27 cellular contexts compared by ENCODE assay signal in the genomic region with DNA sequence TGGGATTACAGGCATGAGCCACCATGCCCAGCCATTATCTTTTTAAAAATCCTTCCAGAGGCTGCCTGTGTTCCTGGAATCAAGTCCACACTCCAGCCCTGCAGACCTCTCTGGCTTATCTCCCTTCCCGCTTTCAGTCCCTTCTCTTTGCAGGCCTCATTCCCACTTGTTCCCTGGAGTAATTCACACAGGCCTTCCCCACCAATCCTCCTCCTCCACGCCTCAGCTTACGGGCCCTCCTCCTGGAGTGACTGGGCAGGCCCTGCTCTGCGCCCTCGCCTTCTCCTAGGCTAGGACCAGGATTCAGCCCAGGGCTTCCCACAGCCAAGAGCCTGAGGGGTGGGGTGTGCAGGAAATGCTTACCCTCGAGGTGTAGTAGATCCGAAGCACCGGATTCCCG. TPM values are rescaled to one million over a fixed set of nuclear protein-coding genes. Genes with fewer than 3 reads are reported as not detected.
A peak's percentile ranks its signal among the peaks of the same experiment; 100 is the strongest.
DNase-seq lines count a peak whose midpoint lies in the region; ATAC-seq and TF ChIP-seq lines count a peak whose summit lies in the region.
"Had no signal": no experiment of that assay in that cellular context is flagged by ENCODE, and none has a peak within 500 bp of the region (broad histone marks: within the 10 kb centered on the region; RNA-seq: fewer than 3 reads in every experiment).

No MANE protein-coding gene starts in this region.

- no peak overlapping the region for H3K27ac ChIP-seq in CD4-positive, CD25-positive, alpha-beta regulatory T cell (ENCODE audit: insufficient read depth, low read length, poor library complexity, severe bottlenecking)
- H3K27ac ChIP-seq: ascending aorta had no signal

- H3K27ac Mint-ChIP-seq in CD4-positive, CD25-positive, alpha-beta regulatory T cell: peak overlapping the region in 2 of 3 donors; percentile 48 to 65
- peak overlapping the region; percentile 29 for H3K27ac Mint-ChIP-seq in activated T-helper 17 cell treated with anti-CD3 and anti-CD28 coated beads, Interleukin-2, amount 50 U/mL, for 72 hours
- H3K27ac Mint-ChIP-seq in mesothelial cell of epicardium: no peak overlapping the region
- H3K27ac Mint-ChIP-seq in activated T-helper 2 cell treated with anti-CD3 and anti-CD28 coated beads, Interferon-gamma antibody, Interleukin-2, Interleukin-4, amounts not matched to agents 10 μg/mL and 5 μg/mL and 100 μg/mL, durations not matched to agents 14 hours and 24 hours and 36 hours: no peak overlapping the region
- H3K27ac Mint-ChIP-seq: activated CD4-positive, alpha-beta T cell treated with anti-CD3 and anti-CD28 coated beads for 36 hours; activated naive CD4-positive, alpha-beta T cell treated with anti-CD3 and anti-CD28 coated beads for 36 hours; dendritic cell treated with granulocyte-macrophage colony-stimulating factor and Interleukin-4, amounts not matched to agents 40 ng/mL and 50 ng/mL, for 4 days; endodermal cell; GM23338; HFFc6; progenitor cell of endocrine pancreas; stimulated activated naive B cell treated with anti-CD40 and anti-IgM and Interleukin-4, amounts not matched to agents 10 μg/mL and 1 μg/mL and 100 μg/mL, for 72 hours had no signal

- intact Hi-C loops in activated T-helper 2 cell treated with anti-CD3 and anti-CD28 coated beads, Interferon-gamma antibody, Interleukin-2, Interleukin-4, amounts not matched to agents 10 μg/mL and 5 μg/mL and 100 μg/mL, durations not matched to agents 14 hours and 24 hours and 36 hours (cut with micrococcal nuclease): loop anchor here (10.0 kb wide), 1 partner anchor 135 kb away; a partner anchor contains a TSS

- H3K4me3 ChIP-seq in BE2C (ENCODE audit: low read depth, low read length): no peak overlapping the region
- H3K4me3 ChIP-seq in CD4-positive, CD25-positive, alpha-beta regulatory T cell (ENCODE audit: low read depth, low read length): no peak overlapping the region
- H3K4me3 ChIP-seq: ascending aorta, GM23338, uterus had no signal

- peaks cover 22% of the 10 kb centered on the region for H3K36me3 ChIP-seq in BE2C
- H3K36me3 ChIP-seq in CD4-positive, CD25-positive, alpha-beta regulatory T cell (ENCODE audit: control insufficient read depth, insufficient read depth, low read length): peaks cover 25% of the 10 kb centered on the region
- H3K36me3 ChIP-seq: uterus had no signal

- H3K4me3 Mint-ChIP-seq in CD4-positive, CD25-positive, alpha-beta regulatory T cell: peak overlapping the region in 3 of 4 donors; percentile 86 to 98 (median 96)
- H3K4me3 Mint-ChIP-seq in activated T-helper 17 cell treated with anti-CD3 and anti-CD28 coated beads, Interleukin-2, amount 50 U/mL, for 72 hours: peak overlapping the region; percentile 97
- peak overlapping the region; percentile 94 for H3K4me3 Mint-ChIP-seq in mesothelial cell of epicardium
- no peak overlapping the region for H3K4me3 Mint-ChIP-seq in activated T-helper 2 cell treated with anti-CD3 and anti-CD28 coated beads, Interferon-gamma antibody, Interleukin-2, Interleukin-4, amounts not matched to agents 10 μg/mL and 5 μg/mL and 100 μg/mL, durations not matched to agents 14 hours and 24 hours and 36 hours (ENCODE audit: low read depth)
- H3K4me3 Mint-ChIP-seq: dendritic cell treated with granulocyte-macrophage colony-stimulating factor and Interleukin-4, amounts not matched to agents 40 ng/mL and 50 ng/mL, for 4 days had no signal

- peaks cover 5 to 39% (median 16%) of the 10 kb centered on the region in 4 donors for H3K4me1 Mint-ChIP-seq in CD4-positive, CD25-positive, alpha-beta regulatory T cell
- peaks cover 6% of the 10 kb centered on the region for H3K4me1 Mint-ChIP-seq in activated T-helper 17 cell treated with anti-CD3 and anti-CD28 coated beads, Interleukin-2, amount 50 U/mL, for 72 hours
- H3K4me1 Mint-ChIP-seq in mesothelial cell of epicardium: peaks cover 9% of the 10 kb centered on the region
- peaks cover 16% of the 10 kb centered on the region for H3K4me1 Mint-ChIP-seq in activated T-helper 2 cell treated with anti-CD3 and anti-CD28 coated beads, Interferon-gamma antibody, Interleukin-2, Interleukin-4, amounts not matched to agents 10 μg/mL and 5 μg/mL and 100 μg/mL, durations not matched to agents 14 hours and 24 hours and 36 hours (ENCODE audit: low read depth)

- ATAC-seq in CD4-positive, CD25-positive, alpha-beta regulatory T cell (ENCODE audit: low read depth in 2 of 2): no peak
- ATAC-seq in activated T-helper 17 cell treated with anti-CD3 and anti-CD28 coated beads, Interleukin-2, amount 50 U/mL, for 72 hours (replicated peaks): no peak
- ATAC-seq in SK-N-SH treated with all-trans-retinoic acid at 6 μM for 48 hours: no peak
- no peak for ATAC-seq in HG03342 (IDR thresholded peaks at IDR 0.05; ENCODE audit: unreplicated experiment)
- ATAC-seq: activated CD4-positive, alpha-beta T cell treated with anti-CD3 and anti-CD28 coated beads for 36 hours; esophagus mucosa; GM23338; stimulated activated naive B cell treated with anti-CD40 and anti-IgM and Interleukin-4, amounts not matched to agents 10 μg/mL and 1 μg/mL and 100 μg/mL, for 72 hours had no signal

- peaks cover 10% of the 10 kb centered on the region; the same call in 1 of the 2 replicates for H3K4me1 ChIP-seq in BE2C
- H3K4me1 ChIP-seq in CD4-positive, CD25-positive, alpha-beta regulatory T cell (ENCODE audit: control insufficient read depth, insufficient read depth, low read length, poor library complexity, severe bottlenecking): peaks cover 27% of the 10 kb centered on the region

- H3K27me3 Mint-ChIP-seq in CD4-positive, CD25-positive, alpha-beta regulatory T cell: peaks cover 9% of the 10 kb centered on the region
- no peaks in the 10 kb centered on the region for H3K27me3 Mint-ChIP-seq in activated T-helper 17 cell treated with anti-CD3 and anti-CD28 coated beads, Interleukin-2, amount 50 U/mL, for 72 hours
- H3K27me3 Mint-ChIP-seq in mesothelial cell of epicardium (ENCODE audit: low read depth): no peaks in the 10 kb centered on the region
- no peaks in the 10 kb centered on the region for H3K27me3 Mint-ChIP-seq in activated T-helper 2 cell treated with anti-CD3 and anti-CD28 coated beads, Interferon-gamma antibody, Interleukin-2, Interleukin-4, amounts not matched to agents 10 μg/mL and 5 μg/mL and 100 μg/mL, durations not matched to agents 14 hours and 24 hours and 36 hours (ENCODE audit: low read depth)
- H3K27me3 Mint-ChIP-seq: activated CD4-positive, alpha-beta T cell treated with anti-CD3 and anti-CD28 coated beads for 36 hours; CD4-positive, alpha-beta memory T cell; central memory CD8-positive, alpha-beta T cell; dendritic cell treated with granulocyte-macrophage colony-stimulating factor and Interleukin-4, amounts not matched to agents 40 ng/mL and 50 ng/mL, for 4 days; progenitor cell of endocrine pancreas; stimulated activated naive B cell treated with anti-CD40 and anti-IgM and Interleukin-4, amounts not matched to agents 10 μg/mL and 1 μg/mL and 100 μg/mL, for 72 hours had no signal

- no peak for TF ChIP-seq CTCF in BE2C (IDR thresholded peaks at IDR 0.05; ENCODE audit: low read depth, low read length)
- no peak for TF ChIP-seq CTCF in mesothelial cell of epicardium (IDR thresholded peaks at IDR 0.05; ENCODE audit: unreplicated experiment)

- peaks cover 23% of the 10 kb centered on the region for H3K36me3 Mint-ChIP-seq in CD4-positive, CD25-positive, alpha-beta regulatory T cell
- H3K36me3 Mint-ChIP-seq in activated T-helper 17 cell treated with anti-CD3 and anti-CD28 coated beads, Interleukin-2, amount 50 U/mL, for 72 hours (ENCODE audit: low read depth): peaks cover 37% of the 10 kb centered on the region
- H3K36me3 Mint-ChIP-seq in mesothelial cell of epicardium: peaks cover 11% of the 10 kb centered on the region
- H3K36me3 Mint-ChIP-seq in activated T-helper 2 cell treated with anti-CD3 and anti-CD28 coated beads, Interferon-gamma antibody, Interleukin-2, Interleukin-4, amounts not matched to agents 10 μg/mL and 5 μg/mL and 100 μg/mL, durations not matched to agents 14 hours and 24 hours and 36 hours (ENCODE audit: low read depth): peaks cover 35% of the 10 kb centered on the region

- no peaks in the 10 kb centered on the region for H3K9me3 Mint-ChIP-seq in CD4-positive, CD25-positive, alpha-beta regulatory T cell
- H3K9me3 Mint-ChIP-seq in activated T-helper 17 cell treated with anti-CD3 and anti-CD28 coated beads, Interleukin-2, amount 50 U/mL, for 72 hours: no peaks in the 10 kb centered on the region
- H3K9me3 Mint-ChIP-seq in mesothelial cell of epicardium: no peaks in the 10 kb centered on the region
- no peaks in the 10 kb centered on the region for H3K9me3 Mint-ChIP-seq in activated T-helper 2 cell treated with anti-CD3 and anti-CD28 coated beads, Interferon-gamma antibody, Interleukin-2, Interleukin-4, amounts not matched to agents 10 μg/mL and 5 μg/mL and 100 μg/mL, durations not matched to agents 14 hours and 24 hours and 36 hours
- H3K9me3 Mint-ChIP-seq: activated naive CD4-positive, alpha-beta T cell treated with anti-CD3 and anti-CD28 coated beads for 36 hours; central memory CD8-positive, alpha-beta T cell; dendritic cell treated with granulocyte-macrophage colony-stimulating factor and Interleukin-4, amounts not matched to agents 40 ng/mL and 50 ng/mL, for 4 days; endodermal cell; GM23338; HFFc6; stimulated activated naive B cell treated with anti-CD40 and anti-IgM and Interleukin-4, amounts not matched to agents 10 μg/mL and 1 μg/mL and 100 μg/mL, for 72 hours had no signal

- peak; percentile 67 for DNase-seq in BE2C
- no peak for DNase-seq in CD4-positive, CD25-positive, alpha-beta regulatory T cell
- no peak for DNase-seq in mesothelial cell of epicardium (ENCODE audit: low spot score in 2 of 2, unreplicated experiment in 2 of 2)
- no peak for DNase-seq in activated T-helper 2 cell treated with anti-CD3 and anti-CD28 coated beads, Interferon-gamma antibody, Interleukin-2, Interleukin-4, amounts not matched to agents 10 μg/mL and 5 μg/mL and 100 μg/mL, durations not matched to agents 14 hours and 24 hours and 36 hours (ENCODE audit: low spot score)
- DNase-seq: activated CD4-positive, alpha-beta T cell treated with anti-CD3 and anti-CD28 coated beads for 36 hours; activated naive CD4-positive, alpha-beta T cell treated with anti-CD3 and anti-CD28 coated beads for 36 hours; activated T-cell treated with anti-CD3 and anti-CD28 coated beads, Interleukin-2, amount 50 U/mL, for 1 hour; CD4-positive, alpha-beta memory T cell; endodermal cell; foreskin melanocyte; HFFc6; mammary epithelial cell; NCI-H1105 treated with DMSO at 0.1 percent for 48 hours; NCI-H1930; NCI-H526; Peyer's patch; stimulated activated naive B cell treated with anti-CD40 and anti-IgM and Interleukin-4, amounts not matched to agents 10 μg/mL and 1 μg/mL and 100 μg/mL, for 72 hours; uterus had no signal

- H3K9me3 ChIP-seq in BE2C: no peaks in the 10 kb centered on the region
- H3K9me3 ChIP-seq in CD4-positive, CD25-positive, alpha-beta regulatory T cell (ENCODE audit: control insufficient read depth in 2 of 2, low read length in 2 of 2): no peaks in the 10 kb centered on the region
- H3K9me3 ChIP-seq: ascending aorta, Peyer's patch, uterus had no signal

- no peaks in the 10 kb centered on the region for H3K27me3 ChIP-seq in BE2C
- H3K27me3 ChIP-seq in CD4-positive, CD25-positive, alpha-beta regulatory T cell (ENCODE audit: control insufficient read depth, insufficient read depth, low read length): no peaks in the 10 kb centered on the region
- H3K27me3 ChIP-seq: ascending aorta, Peyer's patch, uterus had no signal

RNA-seq across cellular contexts. Expression of a gene that starts 2.8 kb away (rescaled TPM):
- polyA plus RNA-seq in BE2C (2012; ENCODE audit: insufficient read depth, insufficient read length, low read depth): 328 TPM
- 47.7 TPM for total RNA-seq in CD4-positive, CD25-positive, alpha-beta regulatory T cell
- 100 to 1,000 TPM; 100 to 122 (median 108) TPM for polyA plus RNA-seq in CD4-positive, CD25-positive, alpha-beta regulatory T cell
- 10 to 100 TPM; 36.1 to 45.9 TPM for total RNA-seq in activated T-helper 17 cell treated with anti-CD3 and anti-CD28 coated beads, Interleukin-2, amount 50 U/mL, for 72 hours
- total RNA-seq in mesothelial cell of epicardium: 49.7 to 51.7 TPM (median 49.7 TPM) in 3 replicates
- 64.2 and 66.6 TPM in 2 replicates for total RNA-seq in activated T-helper 2 cell treated with anti-CD3 and anti-CD28 coated beads, Interferon-gamma antibody, Interleukin-2, Interleukin-4, amounts not matched to agents 10 μg/mL and 5 μg/mL and 100 μg/mL, durations not matched to agents 14 hours and 24 hours and 36 hours

RNA-seq across cellular contexts. Expression of a gene that starts 39.1 kb away (rescaled TPM):
- 146 TPM for polyA plus RNA-seq in BE2C (2012; ENCODE audit: insufficient read depth, insufficient read length, low read depth)
- not detected for total RNA-seq in CD4-positive, CD25-positive, alpha-beta regulatory T cell
- not detected for polyA plus RNA-seq in CD4-positive, CD25-positive, alpha-beta regulatory T cell
- total RNA-seq in activated T-helper 17 cell treated with anti-CD3 and anti-CD28 coated beads, Interleukin-2, amount 50 U/mL, for 72 hours: under 1 TPM in 1 of 2 donors, not detected in 1; 0.56 TPM
- 28.8 to 30.4 TPM (median 29.1 TPM) in 3 replicates for total RNA-seq in mesothelial cell of epicardium
- total RNA-seq in activated T-helper 2 cell treated with anti-CD3 and anti-CD28 coated beads, Interferon-gamma antibody, Interleukin-2, Interleukin-4, amounts not matched to agents 10 μg/mL and 5 μg/mL and 100 μg/mL, durations not matched to agents 14 hours and 24 hours and 36 hours: 0.11 and 0.55 TPM in 2 replicates
- polyA plus RNA-seq: CD4-positive, alpha-beta memory T cell had no signal

RNA-seq across cellular contexts. Expression of a gene that starts 40.0 kb away (rescaled TPM):
- polyA plus RNA-seq in BE2C (2012; ENCODE audit: insufficient read depth, insufficient read length, low read depth): 17.2 TPM
- total RNA-seq in CD4-positive, CD25-positive, alpha-beta regulatory T cell: 163 TPM
- polyA plus RNA-seq in CD4-positive, CD25-positive, alpha-beta regulatory T cell: 100 to 1,000 TPM; 116 to 157 (median 133) TPM
- total RNA-seq in activated T-helper 17 cell treated with anti-CD3 and anti-CD28 coated beads, Interleukin-2, amount 50 U/mL, for 72 hours: 100 to 1,000 TPM; 101 to 133 TPM
- total RNA-seq in mesothelial cell of epicardium: 13.1 to 14.4 TPM (median 13.1 TPM) in 3 replicates
- total RNA-seq in activated T-helper 2 cell treated with anti-CD3 and anti-CD28 coated beads, Interferon-gamma antibody, Interleukin-2, Interleukin-4, amounts not matched to agents 10 μg/mL and 5 μg/mL and 100 μg/mL, durations not matched to agents 14 hours and 24 hours and 36 hours: 130 and 135 TPM in 2 replicates

RNA-seq across cellular contexts. Expression of a gene that starts 40.1 kb away (rescaled TPM):
- polyA plus RNA-seq in BE2C (2012; ENCODE audit: insufficient read depth, insufficient read length, low read depth): 85.1 TPM
- total RNA-seq in CD4-positive, CD25-positive, alpha-beta regulatory T cell: not detected
- not detected for polyA plus RNA-seq in CD4-positive, CD25-positive, alpha-beta regulatory T cell
- 1 to 10 TPM; 3.1 to 3.5 TPM for total RNA-seq in activated T-helper 17 cell treated with anti-CD3 and anti-CD28 coated beads, Interleukin-2, amount 50 U/mL, for 72 hours
- 13.6 to 14.6 TPM (median 14.2 TPM) in 3 replicates for total RNA-seq in mesothelial cell of epicardium
- total RNA-seq in activated T-helper 2 cell treated with anti-CD3 and anti-CD28 coated beads, Interferon-gamma antibody, Interleukin-2, Interleukin-4, amounts not matched to agents 10 μg/mL and 5 μg/mL and 100 μg/mL, durations not matched to agents 14 hours and 24 hours and 36 hours: 2.1 and 2.2 TPM in 2 replicates
- total RNA-seq: ascending aorta; CD4-positive, alpha-beta memory T cell had no signal
- polyA plus RNA-seq: CD4-positive, alpha-beta memory T cell had no signal

RNA-seq across cellular contexts. Expression of a gene that starts 44.3 kb away (rescaled TPM):
- 153 TPM for polyA plus RNA-seq in BE2C (2012; ENCODE audit: insufficient read depth, insufficient read length, low read depth)
- 15.6 TPM for total RNA-seq in CD4-positive, CD25-positive, alpha-beta regulatory T cell
- 10 to 100 TPM; 41.0 to 48.8 (median 45.5) TPM for polyA plus RNA-seq in CD4-positive, CD25-positive, alpha-beta regulatory T cell
- 10 to 100 TPM; 26.8 to 26.9 TPM for total RNA-seq in activated T-helper 17 cell treated with anti-CD3 and anti-CD28 coated beads, Interleukin-2, amount 50 U/mL, for 72 hours
- total RNA-seq in mesothelial cell of epicardium: 42.3 to 43.8 TPM (median 43.2 TPM) in 3 replicates
- total RNA-seq in activated T-helper 2 cell treated with anti-CD3 and anti-CD28 coated beads, Interferon-gamma antibody, Interleukin-2, Interleukin-4, amounts not matched to agents 10 μg/mL and 5 μg/mL and 100 μg/mL, durations not matched to agents 14 hours and 24 hours and 36 hours: 27.6 and 29.5 TPM in 2 replicates

Comparison
In these comparisons a context has a peak if more than half of its experiments do, and no peak if none do; other contexts are left out.
1. H3K27ac Mint-ChIP-seq: peak in CD4-positive, CD25-positive, alpha-beta regulatory T cell (2 of 3) and activated T-helper 17 cell treated with anti-CD3 and anti-CD28 coated beads, Interleukin-2, amount 50 U/mL, for 72 hours (single experiment); none in mesothelial cell of epicardium (single experiment) and activated T-helper 2 cell treated with anti-CD3 and anti-CD28 coated beads, Interferon-gamma antibody, Interleukin-2, Interleukin-4, amounts not matched to agents 10 μg/mL and 5 μg/mL and 100 μg/mL, durations not matched to agents 14 hours and 24 hours and 36 hours (single experiment).
2. RNA of a gene that starts 39.1 kb away (total RNA-seq): 28.8 to 30.4 TPM in mesothelial cell of epicardium; 0.56 TPM in activated T-helper 17 cell treated with anti-CD3 and anti-CD28 coated beads, Interleukin-2, amount 50 U/mL, for 72 hours, 0.11 to 0.55 TPM in activated T-helper 2 cell treated with anti-CD3 and anti-CD28 coated beads, Interferon-gamma antibody, Interleukin-2, Interleukin-4, amounts not matched to agents 10 μg/mL and 5 μg/mL and 100 μg/mL, durations not matched to agents 14 hours and 24 hours and 36 hours and not detected in CD4-positive, CD25-positive, alpha-beta regulatory T cell (single experiment); every median in the first group is over 10 times any median in the second.